Comparison of ENCODE assay signal across 6 cellular contexts in the genomic region with DNA sequence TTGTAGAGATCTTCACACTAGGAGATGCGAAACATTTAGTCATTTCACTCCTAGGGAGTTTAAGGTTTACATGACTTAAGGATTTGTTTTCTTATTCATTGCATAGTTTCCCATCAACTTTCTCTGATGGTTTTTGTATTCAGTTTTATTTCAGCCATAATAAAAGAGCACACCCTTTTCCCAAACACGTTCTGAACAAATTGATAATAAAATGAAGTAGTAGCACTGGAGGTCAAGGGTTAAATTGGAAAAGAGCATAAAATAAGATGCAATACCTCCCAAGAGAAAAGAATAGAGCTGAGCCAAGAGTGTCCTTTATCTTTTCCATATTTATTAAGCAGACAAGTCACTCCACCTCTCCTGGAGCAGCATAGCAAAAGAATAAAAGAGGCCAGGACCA.
"Had no signal": no experiment of that assay in that cellular context is flagged by ENCODE, and none has a peak within 500 bp of the region (broad histone marks: within the 10 kb centered on the region; RNA-seq: fewer than 3 reads in every experiment).

No MANE protein-coding gene starts in this region.

- ATAC-seq: HepG2, K562 had no signal

- DNase-seq: IMR-90, KBM-7, KG1 had no signal

- H3K4me3 ChIP-seq: K562 had no signal

- FAIRE-seq: HepG2, HTR-8/SVneo, K562 had no signal
